ENCODE assay signal across 1 cellular context in genomic region chr20:1376007-1376406, GRCh38.
TF ChIP-seq lines count a peak whose summit lies in the region.

No MANE protein-coding gene starts in this region.

TF ChIP-seq in HepG2, 621 proteins besides CTCF, POLR2A, EP300 and RAD21:
- TF ChIP-seq, protein P1, sequence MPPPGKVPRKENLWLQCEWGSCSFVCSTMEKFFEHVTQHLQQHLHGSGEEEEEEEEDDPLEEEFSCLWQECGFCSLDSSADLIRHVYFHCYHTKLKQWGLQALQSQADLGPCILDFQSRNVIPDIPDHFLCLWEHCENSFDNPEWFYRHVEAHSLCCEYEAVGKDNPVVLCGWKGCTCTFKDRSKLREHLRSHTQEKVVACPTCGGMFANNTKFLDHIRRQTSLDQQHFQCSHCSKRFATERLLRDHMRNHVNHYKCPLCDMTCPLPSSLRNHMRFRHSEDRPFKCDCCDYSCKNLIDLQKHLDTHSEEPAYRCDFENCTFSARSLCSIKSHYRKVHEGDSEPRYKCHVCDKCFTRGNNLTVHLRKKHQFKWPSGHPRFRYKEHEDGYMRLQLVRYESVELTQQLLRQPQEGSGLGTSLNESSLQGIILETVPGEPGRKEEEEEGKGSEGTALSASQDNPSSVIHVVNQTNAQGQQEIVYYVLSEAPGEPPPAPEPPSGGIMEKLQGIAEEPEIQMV (CRISPR knock-in tag; IDR thresholded peaks at IDR 0.05; ENCODE audit: low read depth) = no peak
TF ChIP-seq in HepG2: peak in this region for 0.
